Comparison of ENCODE assay signal across 22 cellular contexts in genomic region chr2:16495812-16496211, GRCh38.
"Had no signal": no experiment of that assay in that cellular context is flagged by ENCODE, and none has a peak within 500 bp of the region (broad histone marks: within the 10 kb centered on the region; RNA-seq: fewer than 3 reads in every experiment).

No MANE protein-coding gene starts in this region.

- H3K4me3 ChIP-seq: left lung, lung, ovary, sigmoid colon, spleen, suprapubic skin, thoracic aorta, tibial artery, uterus had no signal

- DNase-seq: head of caudate nucleus; hippocampal formation; left cardiac atrium; left lung; mesendoderm; naive B cell; natural killer cell; nephron progenitor cell; ovary; retina; right cardiac atrium; sigmoid colon; small intestine; spleen; stimulated activated CD4-positive, alpha-beta T cell treated with anti-CD3 and anti-CD28 coated beads, Interleukin-4, amount 100 ng/mL, for 24 hours; stimulated activated naive CD4-positive, alpha-beta T cell; tibial artery; uterus had no signal

- H3K36me3 ChIP-seq: left lung, ovary, sigmoid colon, spleen, suprapubic skin, thoracic aorta, tibial artery, uterus had no signal

- H3K27me3 ChIP-seq: left lung, ovary, sigmoid colon, suprapubic skin, tibial artery, uterus had no signal

- H3K4me1 ChIP-seq: left lung, sigmoid colon, spleen, suprapubic skin, tibial artery, uterus had no signal

- H3K9me3 ChIP-seq: left lung, ovary, sigmoid colon, spleen, suprapubic skin, thoracic aorta, tibial artery, uterus had no signal

- FAIRE-seq: small intestine had no signal

- ATAC-seq: left cardiac atrium; left lung; natural killer cell; right cardiac atrium; stimulated activated effector memory CD8-positive, alpha-beta T cell treated with anti-CD3 and anti-CD28 coated beads, Interleukin-12 subunit alpha, Interleukin-12 subunit beta, amount 100 ng/mL, for 72 hours had no signal

- H3K27ac ChIP-seq: left lung, ovary, sigmoid colon, spleen, suprapubic skin, thoracic aorta, tibial artery, uterus had no signal
